14 cellular contexts compared by ENCODE assay signal in the genomic region with DNA sequence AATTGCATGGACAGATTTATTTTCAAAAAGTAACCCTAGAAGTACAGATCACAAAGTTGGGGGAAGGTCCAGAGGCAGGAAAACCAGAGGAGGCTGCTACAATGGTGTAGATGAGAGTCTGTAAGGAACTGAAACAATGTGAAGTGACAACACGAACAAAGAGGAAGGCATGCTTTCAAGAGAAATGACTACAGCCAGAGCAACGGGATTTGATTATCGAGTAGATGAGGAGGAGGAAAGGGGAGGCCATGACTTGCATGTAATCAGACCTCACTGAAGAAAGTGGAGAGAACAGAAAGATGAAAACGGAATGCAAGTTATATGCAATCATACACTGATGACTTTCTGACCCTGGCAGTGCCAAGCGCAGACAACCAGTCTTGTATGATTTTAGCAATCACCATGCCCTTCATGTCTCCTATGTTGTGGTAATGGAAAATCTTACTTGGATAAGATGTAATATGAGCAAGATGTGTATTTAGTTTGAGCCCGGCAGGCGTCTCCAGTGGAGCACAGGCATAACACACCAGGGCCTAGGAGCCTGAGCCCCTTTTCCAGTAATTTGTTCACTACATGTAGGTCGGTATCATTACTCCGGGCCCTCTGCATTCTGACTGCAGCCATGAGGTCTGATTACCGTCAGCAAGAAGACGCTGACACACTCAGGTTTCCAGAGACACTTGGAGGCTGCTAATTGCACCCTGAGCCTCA. TPM values are rescaled to one million over a fixed set of nuclear protein-coding genes. Genes with fewer than 3 reads are reported as not detected.
DNase-seq lines count a peak whose midpoint lies in the region; ATAC-seq, FAIRE-seq and TF ChIP-seq lines count a peak whose summit lies in the region.
"Had no signal": no experiment of that assay in that cellular context is flagged by ENCODE, and none has a peak within 500 bp of the region (broad histone marks: within the 10 kb centered on the region; RNA-seq: fewer than 3 reads in every experiment).

No MANE protein-coding gene starts in this region.

- no peak for FAIRE-seq in pancreas (lab: Jason Lieb, UNC)

- WGBS in pancreas, 2 donors, result 89 to 93% methylated on average over 11 of the region's 11 CpGs

- H3K27ac Mint-ChIP-seq in chondrocyte (ENCODE audit: unreplicated experiment), result peak overlapping the region; percentile 60

- peaks cover 47% of the 10 kb centered on the region for H3K4me1 Mint-ChIP-seq in chondrocyte (ENCODE audit: low read depth)

- peak; percentile 72 for DNase-seq in SIG-M5 treated with dmso at 0.1 percent for 504 hours (lab: John Stamatoyannopoulos, UW; ENCODE audit: unreplicated experiment)
- DNase-seq in SIG-M5 (lab: John Stamatoyannopoulos, UW), result no peak
- peak; percentile 80 for DNase-seq in NOMO-1 treated with DMSO at 0.1 percent for 48 hours (lab: John Stamatoyannopoulos, UW; ENCODE audit: unreplicated experiment)
- DNase-seq in chondrocyte (ENCODE audit: low spot score), result no peak
- peak; percentile 21 for DNase-seq in pons (ENCODE audit: low spot score)
- no peak for DNase-seq in NCI-H510A treated with DMSO at 0.1 percent for 48 hours (lab: John Stamatoyannopoulos, UW)
- DNase-seq in stimulated activated CD8-positive, alpha-beta memory T cell treated with anti-CD3 and anti-CD28 coated beads, Interleukin-4, amount 100 ng/mL, for 48 hours, result no peak
- DNase-seq in pancreas, result no peak
- DNase-seq: activated effector memory CD4-positive, alpha-beta T cell treated with anti-CD3 and anti-CD28 coated beads, Interleukin-2, amount 50 U/mL, for 16 hours; DMS79; Kasumi-1; stimulated activated CD4-positive, alpha-beta T cell treated with anti-CD3 and anti-CD28 coated beads, Interleukin-4, amount 100 ng/mL, for 24 hours had no signal

- H3K27me3 ChIP-seq in pancreas, result no peaks in the 10 kb centered on the region

- H3K4me1 ChIP-seq in pancreas, result peaks cover 0 to 5% (median 0%) of the 10 kb centered on the region in 3 donors

- no peak overlapping the region for H3K4me3 ChIP-seq in pancreas

- peak; percentile 31 for TF ChIP-seq CTCF in chondrocyte (IDR thresholded peaks at IDR 0.05)
- TF ChIP-seq CTCF in pancreas (IDR thresholded peaks at IDR 0.05), result no peak

- H3K27ac ChIP-seq in pancreas, result no peak overlapping the region

- intact Hi-C loops in pancreas (cut with DNase I), result no loop called here

- H3K9me3 Mint-ChIP-seq in chondrocyte (ENCODE audit: low read depth), result no peaks in the 10 kb centered on the region

- no peaks in the 10 kb centered on the region for H3K9me3 ChIP-seq in pancreas

- ATAC-seq in pancreas, result no peak

- H3K36me3 ChIP-seq in pancreas, result no peaks in the 10 kb centered on the region

- no peaks in the 10 kb centered on the region for H3K36me3 Mint-ChIP-seq in chondrocyte (ENCODE audit: low read depth)

- H3K27me3 Mint-ChIP-seq in chondrocyte (ENCODE audit: low read depth), result no peaks in the 10 kb centered on the region

- H3K4me3 Mint-ChIP-seq in chondrocyte (ENCODE audit: unreplicated experiment), result no peak overlapping the region

RNA-seq across cellular contexts. Expression of gene FAM83C, which starts 34.0 kb away (rescaled TPM):
- total RNA-seq in chondrocyte (not detected in 3 replicates), pancreas (not detected)
- not detected for polyA plus RNA-seq in pancreas
- total RNA-seq: left lobe of liver, osteoblast had no signal

RNA-seq across cellular contexts. Expression of gene EIF6, which starts 41.6 kb away (rescaled TPM):
- 117 to 125 TPM (median 123 TPM) in 3 replicates for total RNA-seq in chondrocyte
- 10 to 100 TPM; 30.6 to 59.2 (median 45.5) TPM for total RNA-seq in pancreas
- polyA plus RNA-seq in pancreas, result 10 to 100 TPM; 61.3 to 79.4 TPM

RNA-seq across cellular contexts. Expression of gene MMP24OS, which starts 48.3 kb away (rescaled TPM):
- 89.8 to 94.6 TPM (median 91.5 TPM) in 3 replicates for total RNA-seq in chondrocyte
- 10 to 100 TPM; 28.9 to 49.9 (median 44.4) TPM for total RNA-seq in pancreas
- polyA plus RNA-seq in pancreas, result 10 to 100 TPM; 53.7 to 74.9 TPM

Comparison
In these comparisons a context has a peak if more than half of its experiments do, and no peak if none do; other contexts are left out.
1. DNase-seq: peak in SIG-M5 treated with dmso at 0.1 percent for 504 hours (single experiment), NOMO-1 treated with DMSO at 0.1 percent for 48 hours (single experiment) and pons (single experiment); none in SIG-M5 (single experiment), chondrocyte (single experiment), NCI-H510A treated with DMSO at 0.1 percent for 48 hours (single experiment), stimulated activated CD8-positive, alpha-beta memory T cell treated with anti-CD3 and anti-CD28 coated beads, Interleukin-4, amount 100 ng/mL, for 48 hours (single experiment) and pancreas (0 of 6).